9 cellular contexts compared by ENCODE assay signal in genomic region chrX:132631579-132632232, GRCh38.
DNase-seq lines count a peak whose midpoint lies in the region; ATAC-seq and TF ChIP-seq lines count a peak whose summit lies in the region.
"Had no signal": no experiment of that assay in that cellular context is flagged by ENCODE, and none has a peak within 500 bp of the region (broad histone marks: within the 10 kb centered on the region; RNA-seq: fewer than 3 reads in every experiment).

No MANE protein-coding gene starts in this region.

- H3K4me1 ChIP-seq in gastrocnemius medialis: no peaks in the 10 kb centered on the region

- TF ChIP-seq POLR2A in gastrocnemius medialis (IDR thresholded peaks at IDR 0.05): no peak

- no peak overlapping the region for H3K4me3 ChIP-seq in foreskin fibroblast (ENCODE audit: low read depth in 1 of 2, low read length in 2 of 2)
- no peak overlapping the region for H3K4me3 ChIP-seq in gastrocnemius medialis

- no peaks in the 10 kb centered on the region for H3K36me3 ChIP-seq in gastrocnemius medialis

- TF ChIP-seq CTCF in RWPE1 (conservative IDR thresholded peaks at IDR 0.05; ENCODE audit: low read depth): peak; percentile 50
- TF ChIP-seq CTCF in foreskin fibroblast (IDR thresholded peaks at IDR 0.05; ENCODE audit: low read depth, low read length): peak; percentile 33
- TF ChIP-seq CTCF in gastrocnemius medialis (IDR thresholded peaks at IDR 0.05 in 4 of 5, conservative IDR thresholded peaks at IDR 0.05 in 1 of 5): peak in 4 of 5 experiments; percentile 7 to 50 (median 28)

- no peaks in the 10 kb centered on the region for H3K9me3 ChIP-seq in gastrocnemius medialis

- ATAC-seq in HG03066 (IDR thresholded peaks at IDR 0.05; ENCODE audit: low read depth, unreplicated experiment) (peak; percentile 82), gastrocnemius medialis (peak in 1 of 2 donors; percentile 33), GM18520 (IDR thresholded peaks at IDR 0.05; ENCODE audit: unreplicated experiment) (no peak)

- intact Hi-C loops in gastrocnemius medialis (cut with DNase I; ENCODE audit: low total_unique reads): loop anchor here (5.0 kb wide), 1 partner anchor 789 kb away; no protein-coding TSS in a partner anchor

- in situ Hi-C loops in gastrocnemius medialis (cut with MboI; ENCODE audit: low sequenced_read_pairs in 4 of 4): loop anchor here in 2 of 4 donors (10.0 to 25.0 kb wide), 2 partner anchors 337 to 344 kb away; no protein-coding TSS in a partner anchor

- H3K27ac ChIP-seq in RWPE1 (no peak overlapping the region), gastrocnemius medialis (no peak overlapping the region)

- H3K27me3 ChIP-seq in gastrocnemius medialis: no peaks in the 10 kb centered on the region

- DNase-seq in SIG-M5 treated with dmso at 0.1 percent for 504 hours (lab: John Stamatoyannopoulos, UW; ENCODE audit: unreplicated experiment) (peak; percentile 46), SIG-M5 (lab: John Stamatoyannopoulos, UW) (no peak), RWPE1 (ENCODE audit: low spot score) (peak; percentile 7), foreskin fibroblast (peak in 1 of 2 donors; percentile 43), gastrocnemius medialis (no peak), NK-92 (lab: John Stamatoyannopoulos, UW; ENCODE audit: unreplicated experiment) (no peak)
- DNase-seq: activated T-cell treated with anti-CD3 and anti-CD28 coated beads, Interleukin-2, amount 50 U/mL, for 72 hours had no signal

- POLR2A ChIA-PET in RWPE1 (lab: Yijun Ruan, JAX; ENCODE audit: low non-redundant PET): no interaction called here

- CTCF ChIA-PET in RWPE1 (lab: Yijun Ruan, JAX): interaction anchor here (0.6 to 2.0 kb wide), 5 partner anchors 151 to 1042 kb away, joined by 3 to 9 read pairs (median 6); no protein-coding TSS in a partner anchor

Comparison
In these comparisons a context has a peak if more than half of its experiments do, and no peak if none do; other contexts are left out.
1. DNase-seq: peak in SIG-M5 treated with dmso at 0.1 percent for 504 hours (single experiment) and RWPE1 (single experiment); none in SIG-M5 (single experiment), gastrocnemius medialis (0 of 2) and NK-92 (single experiment).
2. Peak in every context shown above with its lines, with median percentiles within 50 percentile points of each other: CTCF ChIP-seq.